20 cellular contexts compared by ENCODE assay signal in the genomic region with DNA sequence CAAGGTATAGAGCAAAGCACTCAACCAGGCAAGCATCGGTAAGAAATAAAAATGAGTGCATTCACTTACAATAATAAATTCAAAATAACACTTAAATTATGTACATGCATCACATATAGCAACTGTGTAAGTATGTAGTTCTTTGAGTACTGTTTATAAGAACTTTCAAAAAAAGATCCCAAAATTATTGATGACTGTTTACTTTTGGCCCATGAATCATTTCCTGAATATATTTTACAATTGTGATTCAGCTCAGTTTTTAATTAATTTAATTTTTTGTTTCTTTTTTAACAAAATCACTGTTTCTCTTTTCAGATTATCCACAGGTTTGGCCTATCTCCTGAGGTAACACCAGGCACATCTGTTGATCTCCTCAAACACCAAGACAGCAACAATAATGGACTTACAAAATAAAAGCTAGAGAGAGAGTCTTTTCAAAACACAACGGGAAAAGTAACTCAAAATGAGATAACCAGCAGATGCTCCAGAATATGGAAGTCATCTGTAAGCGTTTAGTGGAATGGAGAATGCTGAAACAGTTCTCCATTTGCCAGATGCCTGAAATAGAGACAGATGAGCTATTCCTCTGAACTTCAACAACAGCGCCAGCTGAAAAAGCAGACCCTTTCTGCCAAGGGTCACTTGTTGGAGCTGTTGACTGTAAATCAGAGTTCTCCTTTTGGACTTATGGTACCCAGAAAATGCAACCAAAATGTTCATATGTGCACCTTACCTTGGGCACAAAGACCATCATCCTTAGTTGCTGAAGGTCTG.
DNase-seq lines count a peak whose midpoint lies in the region; FAIRE-seq and TF ChIP-seq lines count a peak whose summit lies in the region.
"Had no signal": no experiment of that assay in that cellular context is flagged by ENCODE, and none has a peak within 500 bp of the region (broad histone marks: within the 10 kb centered on the region; RNA-seq: fewer than 3 reads in every experiment).

No MANE protein-coding gene starts in this region.

- H3K36me3 ChIP-seq in endothelial cell of umbilical vein (ENCODE audit: control insufficient read depth in 2 of 2, extremely low read depth in 1 of 2, insufficient read depth in 2 of 2, low read length in 2 of 2), result no peaks in the 10 kb centered on the region
- H3K36me3 ChIP-seq: upper lobe of right lung had no signal

- H3K4me1 Mint-ChIP-seq in HFFc6 (ENCODE audit: low read depth), result peaks cover 71% of the 10 kb centered on the region
- H3K4me1 Mint-ChIP-seq in nephron, result peaks cover 10% of the 10 kb centered on the region
- H3K4me1 Mint-ChIP-seq: CD8-positive, alpha-beta memory T cell; naive thymus-derived CD8-positive, alpha-beta T cell; stimulated activated naive B cell treated with anti-CD40 and anti-IgM and Interleukin-4, amounts not matched to agents 10 μg/mL and 1 μg/mL and 100 μg/mL, for 72 hours had no signal

- TF ChIP-seq POLR2A in endothelial cell of umbilical vein (IDR thresholded peaks at IDR 0.05; ENCODE audit: low read depth, low read length), result no peak
- no peak for TF ChIP-seq POLR2A in erythroblast (IDR thresholded peaks at IDR 0.05; ENCODE audit: low read length)

- H3K4me1 ChIP-seq in endothelial cell of umbilical vein (ENCODE audit: control insufficient read depth, extremely low read depth, insufficient read depth, low read length), result peaks cover 2% of the 10 kb centered on the region
- H3K4me1 ChIP-seq: A549 had no signal

- H3K9me1 ChIP-seq in endothelial cell of umbilical vein (replicated peaks; ENCODE audit: control insufficient read depth, extremely low read depth, insufficient read depth, low read length), result no peaks in the 10 kb centered on the region

- intact Hi-C loops in endothelial cell of umbilical vein (cut with micrococcal nuclease), result no loop called here

- H3K4me3 Mint-ChIP-seq in HFFc6 (peak overlapping the region; percentile 65), nephron (no peak overlapping the region)
- H3K4me3 Mint-ChIP-seq: CD8-positive, alpha-beta memory T cell; effector memory CD8-positive, alpha-beta T cell; naive thymus-derived CD8-positive, alpha-beta T cell; stimulated activated naive B cell treated with anti-CD40 and anti-IgM and Interleukin-4, amounts not matched to agents 10 μg/mL and 1 μg/mL and 100 μg/mL, for 72 hours had no signal

- H3K27me3 Mint-ChIP-seq in HFFc6 (ENCODE audit: insufficient read depth) (peaks cover 2% of the 10 kb centered on the region; the same call in 1 of the 2 replicates), nephron (ENCODE audit: low read depth) (no peaks in the 10 kb centered on the region)
- H3K27me3 Mint-ChIP-seq: CD8-positive, alpha-beta memory T cell; effector memory CD8-positive, alpha-beta T cell had no signal

- H3K36me3 Mint-ChIP-seq in HFFc6 (ENCODE audit: low read depth) (peaks cover 7% of the 10 kb centered on the region), nephron (ENCODE audit: low read depth) (no peaks in the 10 kb centered on the region)
- H3K36me3 Mint-ChIP-seq: CD8-positive, alpha-beta memory T cell; naive thymus-derived CD8-positive, alpha-beta T cell; stimulated activated naive B cell treated with anti-CD40 and anti-IgM and Interleukin-4, amounts not matched to agents 10 μg/mL and 1 μg/mL and 100 μg/mL, for 72 hours had no signal

- POLR2A ChIA-PET in AG04450 (lab: Yijun Ruan, JAX) (interaction anchor here (1.2 to 1.4 kb wide), 2 partner anchors 343 to 345 kb away, joined by 3 to 5 read pairs; no protein-coding TSS in a partner anchor), endothelial cell of umbilical vein (lab: Charles Lee) (no interaction called here)

- no peak overlapping the region for H3K4me2 ChIP-seq in endothelial cell of umbilical vein (ENCODE audit: insufficient read depth, low read length)
- H3K4me2 ChIP-seq: A549 had no signal

- dilution Hi-C loops in endothelial cell of umbilical vein (cut with MboI; ENCODE audit: extremely low pct_ligation_motif_present, low sequenced_read_pairs), result no loop called here

- H3K27ac Mint-ChIP-seq in HFFc6 (peak overlapping the region; percentile 88), nephron (peak overlapping the region in 2 of 3 experiments; percentile 14 to 45)
- H3K27ac Mint-ChIP-seq: CD8-positive, alpha-beta memory T cell; effector memory CD8-positive, alpha-beta T cell; naive thymus-derived CD8-positive, alpha-beta T cell; stimulated activated naive B cell treated with anti-CD40 and anti-IgM and Interleukin-4, amounts not matched to agents 10 μg/mL and 1 μg/mL and 100 μg/mL, for 72 hours had no signal

- H3K27ac ChIP-seq in AG04450 (ENCODE audit: low read depth, low read length), result no peak overlapping the region
- no peak overlapping the region for H3K27ac ChIP-seq in endothelial cell of umbilical vein (ENCODE audit: insufficient read depth, low read depth, low read length)
- H3K27ac ChIP-seq: A549, upper lobe of right lung had no signal

- H3K27me3 ChIP-seq in AG04450 (ENCODE audit: control insufficient read depth, insufficient read depth, low read length) (no peaks in the 10 kb centered on the region), endothelial cell of umbilical vein (ENCODE audit: control insufficient read depth in 2 of 2, insufficient read depth in 2 of 2, low read length in 2 of 2) (no peaks in the 10 kb centered on the region)
- H3K27me3 ChIP-seq: upper lobe of right lung had no signal

- FAIRE-seq in endothelial cell of umbilical vein (lab: Jason Lieb, UNC), result no peak
- FAIRE-seq: A549, HTR-8/SVneo had no signal

- no peak overlapping the region for H3K4me3 ChIP-seq in AG04450 (ENCODE audit: low read depth, low read length)
- H3K4me3 ChIP-seq in endothelial cell of umbilical vein (replicated peaks in 1 of 3; ENCODE audit: insufficient read depth in 1 of 3, low read depth in 1 of 3, low read length in 3 of 3), result no peak overlapping the region
- H3K4me3 ChIP-seq: A549, lung, upper lobe of right lung had no signal

- BruUV-seq in endothelial cell of umbilical vein (replicated peaks; lab: Mats Ljungman, UMichigan), result no TSS peak

- no peaks in the 10 kb centered on the region for H3K9me3 ChIP-seq in AG04450 (ENCODE audit: control insufficient read depth, insufficient read depth, low read length)
- H3K9me3 ChIP-seq in endothelial cell of umbilical vein (replicated peaks; ENCODE audit: control insufficient read depth, insufficient read depth, low read length), result no peaks in the 10 kb centered on the region
- H3K9me3 ChIP-seq: A549, upper lobe of right lung had no signal

- DNase-seq in AG04450 (ENCODE audit: low read depth, low spot score), result peak; percentile 38
- peak; percentile 12 for DNase-seq in HFFc6
- DNase-seq in endothelial cell of umbilical vein (ENCODE audit: low read depth, low spot score), result no peak
- no peak for DNase-seq in dermis blood vessel endothelial cell
- DNase-seq in DMS 273 treated with DMSO at 0.1 percent for 48 hours (lab: John Stamatoyannopoulos, UW), result no peak
- DNase-seq in erythroblast (lab: John Stamatoyannopoulos, UW), result no peak
- no peak for DNase-seq in NCI-H748 (lab: John Stamatoyannopoulos, UW; ENCODE audit: unreplicated experiment)
- DNase-seq: activated CD4-positive, CD25-positive, alpha-beta regulatory T cell treated with anti-CD3 and anti-CD28 coated beads, Interleukin-2, amount 50 U/mL, for 72 hours; CD8-positive, alpha-beta memory T cell; effector memory CD8-positive, alpha-beta T cell; naive thymus-derived CD8-positive, alpha-beta T cell; NCI-H1694; stimulated activated CD4-positive, alpha-beta T cell treated with anti-CD3 and anti-CD28 coated beads, Interleukin-15, amount 100 ng/mL, for 24 hours; stimulated activated naive B cell treated with anti-CD40 and anti-IgM and Interleukin-4, amounts not matched to agents 10 μg/mL and 1 μg/mL and 100 μg/mL, for 72 hours; T1000; upper lobe of right lung had no signal

- H2AFZ ChIP-seq in endothelial cell of umbilical vein (ENCODE audit: low read depth, low read length), result no peak overlapping the region

- H3K9me3 Mint-ChIP-seq in HFFc6 (no peaks in the 10 kb centered on the region), nephron (no peaks in the 10 kb centered on the region)
- H3K9me3 Mint-ChIP-seq: stimulated activated naive B cell treated with anti-CD40 and anti-IgM and Interleukin-4, amounts not matched to agents 10 μg/mL and 1 μg/mL and 100 μg/mL, for 72 hours had no signal

- no peaks in the 10 kb centered on the region for H4K20me1 ChIP-seq in endothelial cell of umbilical vein (replicated peaks; ENCODE audit: control insufficient read depth, extremely low read depth, insufficient read depth, low read length)

- no peaks in the 10 kb centered on the region for H3K79me2 ChIP-seq in endothelial cell of umbilical vein (ENCODE audit: control insufficient read depth, insufficient read depth, low read length)

- no peak overlapping the region for H3K9ac ChIP-seq in endothelial cell of umbilical vein (replicated peaks; ENCODE audit: extremely low read depth, insufficient read depth, low read length)

- CTCF ChIA-PET in AG04450 (lab: Charles Lee), result interaction anchor here (0.6 to 1.5 kb wide), 2 partner anchors 75 to 344 kb away, joined by 3 to 5 read pairs; no protein-coding TSS in a partner anchor
- CTCF ChIA-PET in endothelial cell of umbilical vein (lab: Charles Lee), result no interaction called here

- TF ChIP-seq CTCF in AG04450 (IDR thresholded peaks at IDR 0.05; ENCODE audit: low read depth, low read length), result no peak
- TF ChIP-seq CTCF in HFFc6 (IDR thresholded peaks at IDR 0.05), result no peak
- no peak for TF ChIP-seq CTCF in endothelial cell of umbilical vein (IDR thresholded peaks at IDR 0.05; ENCODE audit: extremely low read depth in 1 of 2, insufficient read depth in 1 of 2, low read depth in 1 of 2, low read length in 2 of 2)
- no peak for TF ChIP-seq CTCF in nephron (IDR thresholded peaks at IDR 0.05; ENCODE audit: unreplicated experiment in 3 of 3)

TF ChIP-seq in endothelial cell of umbilical vein, 7 proteins besides CTCF, POLR2A, EP300 and RAD21:
- no peak for TF ChIP-seq POLR2AphosphoS5 (IDR thresholded peaks at IDR 0.05; ENCODE audit: insufficient read depth, low read depth, low read length)
- TF ChIP-seq JUN (IDR thresholded peaks at IDR 0.05; ENCODE audit: borderline replicate concordance, insufficient read depth, insufficient read length, low read depth), result no peak
- TF ChIP-seq FOS (IDR thresholded peaks at IDR 0.05; ENCODE audit: borderline replicate concordance, insufficient read depth, low read length), result peak; percentile 13
TF ChIP-seq in endothelial cell of umbilical vein: peak in this region for 1.

Comparison
In these comparisons a context has a peak if more than half of its experiments do, and no peak if none do; other contexts are left out.
1. DNase-seq: peak in AG04450 (single experiment) and HFFc6 (single experiment); none in endothelial cell of umbilical vein (single experiment), dermis blood vessel endothelial cell (single experiment), DMS 273 treated with DMSO at 0.1 percent for 48 hours (single experiment), erythroblast (0 of 2) and NCI-H748 (single experiment).